Comparison of ENCODE assay signal across 13 cellular contexts in genomic region chr11:94924074-94925031, GRCh38. TPM values are rescaled to one million over a fixed set of nuclear protein-coding genes. Genes with fewer than 3 reads are reported as not detected.
DNase-seq lines count a peak whose midpoint lies in the region; ATAC-seq and TF ChIP-seq lines count a peak whose summit lies in the region.
"Had no signal": no experiment of that assay in that cellular context is flagged by ENCODE, and none has a peak within 500 bp of the region (broad histone marks: within the 10 kb centered on the region; RNA-seq: fewer than 3 reads in every experiment).

No MANE protein-coding gene starts in this region.

- WGBS in thymus, result 34% methylated on average over 13 of the region's 13 CpGs

- no peak for DNase-seq in activated T-cell treated with anti-CD3 and anti-CD28 coated beads, Interleukin-2, amount 50 U/mL, for 72 hours
- DNase-seq in activated T-cell treated with anti-CD3 and anti-CD28 coated beads, Interleukin-2, amount 50 U/mL, for 1 hour, result no peak
- peak; percentile 54 for DNase-seq in fibroblast of villous mesenchyme (ENCODE audit: low read depth)
- no peak for DNase-seq in KG1 (lab: John Stamatoyannopoulos, UW)
- DNase-seq in HCEC 1CT, result no peak
- DNase-seq: brain microvascular endothelial cell, NCI-H1092 treated with DMSO at 0.1 percent for 48 hours, NCI-H526, pancreas had no signal

- peak; percentile 50 to 65 for ATAC-seq in activated T-cell treated with anti-CD3 and anti-CD28 coated beads, Interleukin-2, amount 50 U/mL, for 72 hours (replicated peaks in 1 of 2)
- ATAC-seq in HG02981 (IDR thresholded peaks at IDR 0.05; ENCODE audit: unreplicated experiment), result no peak
- ATAC-seq: esophagus mucosa, pancreas had no signal

- no peaks in the 10 kb centered on the region for H3K27me3 Mint-ChIP-seq in activated T-cell treated with anti-CD3 and anti-CD28 coated beads, Interleukin-2, amount 50 U/mL, for 72 hours (ENCODE audit: low read depth)
- H3K27me3 Mint-ChIP-seq in T-helper 1 cell treated with Interleukin-12 subunit alpha and Interleukin-12 subunit beta and Interleukin-4 antibody, amounts not matched to agents 30 μg/mL and 1 μg/mL, for 36 hours (ENCODE audit: low read depth), result no peaks in the 10 kb centered on the region

- peaks cover 46% of the 10 kb centered on the region for H3K4me1 Mint-ChIP-seq in activated T-cell treated with anti-CD3 and anti-CD28 coated beads, Interleukin-2, amount 50 U/mL, for 72 hours (ENCODE audit: low read depth)
- H3K4me1 Mint-ChIP-seq in T-helper 1 cell treated with Interleukin-12 subunit alpha and Interleukin-12 subunit beta and Interleukin-4 antibody, amounts not matched to agents 30 μg/mL and 1 μg/mL, for 36 hours (ENCODE audit: low read depth), result peaks cover 20% of the 10 kb centered on the region

- H3K4me3 ChIP-seq in fibroblast of villous mesenchyme (ENCODE audit: low read depth, low read length), result no peak overlapping the region
- no peak overlapping the region for H3K4me3 ChIP-seq in thymus (ENCODE audit: low read length)
- H3K4me3 ChIP-seq: pancreas had no signal

- peaks cover 64% of the 10 kb centered on the region for H3K4me1 ChIP-seq in thymus (ENCODE audit: control insufficient read depth, insufficient read depth, low read length)

- no peak for TF ChIP-seq CTCF in fibroblast of villous mesenchyme (IDR thresholded peaks at IDR 0.05; ENCODE audit: insufficient read depth, low read depth, low read length)

- H3K9me3 Mint-ChIP-seq in activated T-cell treated with anti-CD3 and anti-CD28 coated beads, Interleukin-2, amount 50 U/mL, for 72 hours, result peaks cover 3 to 11% of the 10 kb centered on the region in 2 donors
- H3K9me3 Mint-ChIP-seq in T-helper 1 cell treated with Interleukin-12 subunit alpha and Interleukin-12 subunit beta and Interleukin-4 antibody, amounts not matched to agents 30 μg/mL and 1 μg/mL, for 36 hours, result peaks cover 10% of the 10 kb centered on the region

- H3K27me3 ChIP-seq in thymus (ENCODE audit: control insufficient read depth, insufficient read depth), result no peaks in the 10 kb centered on the region
- H3K27me3 ChIP-seq: brain microvascular endothelial cell, pancreas had no signal

- no peaks in the 10 kb centered on the region for H3K36me3 ChIP-seq in thymus (ENCODE audit: control insufficient read depth, insufficient read depth)
- H3K36me3 ChIP-seq: brain microvascular endothelial cell, pancreas had no signal

- peaks cover 5 to 11% of the 10 kb centered on the region in 2 donors for H3K36me3 Mint-ChIP-seq in activated T-cell treated with anti-CD3 and anti-CD28 coated beads, Interleukin-2, amount 50 U/mL, for 72 hours (ENCODE audit: insufficient read depth in 2 of 2)
- H3K36me3 Mint-ChIP-seq in T-helper 1 cell treated with Interleukin-12 subunit alpha and Interleukin-12 subunit beta and Interleukin-4 antibody, amounts not matched to agents 30 μg/mL and 1 μg/mL, for 36 hours (ENCODE audit: low read depth), result peaks cover 11% of the 10 kb centered on the region

- H3K9me3 ChIP-seq in thymus (ENCODE audit: control insufficient read depth), result no peaks in the 10 kb centered on the region
- H3K9me3 ChIP-seq: pancreas had no signal

- peak overlapping the region; percentile 13 to 24 for H3K4me3 Mint-ChIP-seq in activated T-cell treated with anti-CD3 and anti-CD28 coated beads, Interleukin-2, amount 50 U/mL, for 72 hours
- peak overlapping the region; percentile 20 for H3K4me3 Mint-ChIP-seq in T-helper 1 cell treated with Interleukin-12 subunit alpha and Interleukin-12 subunit beta and Interleukin-4 antibody, amounts not matched to agents 30 μg/mL and 1 μg/mL, for 36 hours

- H3K27ac Mint-ChIP-seq in activated T-cell treated with anti-CD3 and anti-CD28 coated beads, Interleukin-2, amount 50 U/mL, for 72 hours, result peak overlapping the region; percentile 6
- peak overlapping the region; percentile 79 for H3K27ac Mint-ChIP-seq in T-helper 1 cell treated with Interleukin-12 subunit alpha and Interleukin-12 subunit beta and Interleukin-4 antibody, amounts not matched to agents 30 μg/mL and 1 μg/mL, for 36 hours

- H3K27ac ChIP-seq in thymus (ENCODE audit: low read depth), result peak overlapping the region; percentile 97
- H3K27ac ChIP-seq: brain microvascular endothelial cell had no signal

RNA-seq across cellular contexts. Expression of gene CWC15, which starts 49.0 kb away (rescaled TPM):
- total RNA-seq in activated T-cell treated with anti-CD3 and anti-CD28 coated beads, Interleukin-2, amount 50 U/mL, for 72 hours, result 10 to 100 TPM; 75.1 to 91.4 TPM
- 30.6 and 35.0 TPM in 2 replicates for total RNA-seq in fibroblast of villous mesenchyme
- polyA plus RNA-seq in thymus, result 120 TPM

RNA-seq across cellular contexts. Expression of gene KDM4D, which starts 49.2 kb away (rescaled TPM):
- total RNA-seq in activated T-cell treated with anti-CD3 and anti-CD28 coated beads, Interleukin-2, amount 50 U/mL, for 72 hours, result 1 to 10 TPM; 1.4 to 1.8 TPM
- total RNA-seq in fibroblast of villous mesenchyme, result 0.97 and 1.3 TPM in 2 replicates
- polyA plus RNA-seq in thymus, result 0.50 TPM
